8 cellular contexts compared by ENCODE assay signal in genomic region chr16:3059041-3059722, GRCh38. TPM values are rescaled to one million over a fixed set of nuclear protein-coding genes. Genes with fewer than 3 reads are reported as not detected.
DNase-seq lines count a peak whose midpoint lies in the region; FAIRE-seq and TF ChIP-seq lines count a peak whose summit lies in the region.

No MANE protein-coding gene starts in this region.

- H3K4me1 ChIP-seq in H9 (ENCODE audit: insufficient read depth, low read length) (no peaks in the 10 kb centered on the region), MM.1S (ENCODE audit: low read length) (peaks cover 3% of the 10 kb centered on the region; the same call in 1 of the 2 replicates), astrocyte (ENCODE audit: insufficient read depth, low read length) (peaks cover 10% of the 10 kb centered on the region), hepatocyte (ENCODE audit: insufficient read depth) (peaks cover 9% of the 10 kb centered on the region)

- H3K9me3 Mint-ChIP-seq in H9: no peaks in the 10 kb centered on the region; a peak in 2 of 5 replicates
- peaks cover 4% of the 10 kb centered on the region for H3K9me3 Mint-ChIP-seq in T-helper 2 cell treated with Interferon-gamma antibody and Interleukin-4, amounts not matched to agents 5 μg/mL and 100 μg/mL, for 36 hours
- H3K9me3 Mint-ChIP-seq in astrocyte (ENCODE audit: unreplicated experiment): peaks cover 3% of the 10 kb centered on the region

- H3K36me3 Mint-ChIP-seq in H9 (ENCODE audit: insufficient read depth in 1 of 3, low read depth in 3 of 3): peaks cover 6 to 16% (median 9%) of the 10 kb centered on the region in 3 experiments; a peak in 6 of 7 replicates
- peaks cover 54% of the 10 kb centered on the region for H3K36me3 Mint-ChIP-seq in T-helper 2 cell treated with Interferon-gamma antibody and Interleukin-4, amounts not matched to agents 5 μg/mL and 100 μg/mL, for 36 hours (ENCODE audit: low read depth)
- H3K36me3 Mint-ChIP-seq in astrocyte (ENCODE audit: low read depth, unreplicated experiment): peaks cover 10% of the 10 kb centered on the region

- H3K9me3 ChIP-seq in H9 (ENCODE audit: control insufficient read depth, low read depth, low read length) (no peaks in the 10 kb centered on the region), MM.1S (replicated peaks; ENCODE audit: insufficient read depth, low read length) (no peaks in the 10 kb centered on the region), astrocyte (ENCODE audit: insufficient read depth, low read depth, low read length) (no peaks in the 10 kb centered on the region), hepatocyte (ENCODE audit: low read depth) (no peaks in the 10 kb centered on the region)

- no peaks in the 10 kb centered on the region for H3K27me3 ChIP-seq in H9 (ENCODE audit: insufficient read depth, low read length)
- peaks cover 73% of the 10 kb centered on the region for H3K27me3 ChIP-seq in MM.1S (replicated peaks; ENCODE audit: insufficient read depth, low read length)
- peaks cover 2% of the 10 kb centered on the region for H3K27me3 ChIP-seq in astrocyte (ENCODE audit: insufficient read depth, low read length)
- no peaks in the 10 kb centered on the region for H3K27me3 ChIP-seq in hepatocyte

- H2BK15ac ChIP-seq in H9 (ENCODE audit: low read depth, low read length): no peak overlapping the region

- H3K23me2 ChIP-seq in H9 (ENCODE audit: insufficient read length, low read depth, low read length, poor library complexity, severe bottlenecking): peaks cover 14% of the 10 kb centered on the region

- H3K14ac ChIP-seq in H9 (ENCODE audit: insufficient read depth, low read length): peak overlapping the region; percentile 7; the same call in 1 of the 2 replicates

- no peak overlapping the region for H3K9ac ChIP-seq in H9 (ENCODE audit: extremely low read depth, insufficient read length, low read length)
- H3K9ac ChIP-seq in MM.1S (ENCODE audit: low read length): peak overlapping the region; percentile 84
- peak overlapping the region; percentile 85 for H3K9ac ChIP-seq in astrocyte (ENCODE audit: low read length)

- no peak overlapping the region for H3T11ph ChIP-seq in H9 (ENCODE audit: low read length)

- H4K8ac ChIP-seq in H9 (replicated peaks; ENCODE audit: insufficient read length, low read depth, low read length): no peak overlapping the region

- H3K4me3 ChIP-seq in MM.1S (ENCODE audit: low read length) (peak overlapping the region; percentile 96), astrocyte (ENCODE audit: insufficient read depth, low read depth, low read length) (peak overlapping the region; percentile 73), hepatocyte (peak overlapping the region; percentile 88), retinal pigment epithelial cell (ENCODE audit: low read length) (peak overlapping the region; percentile 69)

- H2BK120ac ChIP-seq in H9 (ENCODE audit: low read depth, low read length, poor library complexity, severe bottlenecking): no peak overlapping the region

- TF ChIP-seq CTCF in H9 (conservative IDR thresholded peaks at IDR 0.05) (peak; percentile 92), MM.1S (IDR thresholded peaks at IDR 0.05; ENCODE audit: low read length) (peak; percentile 79), astrocyte (IDR thresholded peaks at IDR 0.05; ENCODE audit: insufficient read depth, low read depth, low read length) (peak; percentile 36), hepatocyte (IDR thresholded peaks at IDR 0.05; ENCODE audit: poor library complexity) (peak; percentile 87), retinal pigment epithelial cell (conservative IDR thresholded peaks at IDR 0.05; ENCODE audit: low read depth, low read length) (peak; percentile 54)

- DNase-seq in GM04503 (ENCODE audit: low read depth) (peak; percentile 50), H9 (peak; percentile 92), MM.1S (peak; percentile 79), astrocyte (ENCODE audit: low read depth) (peak; percentile 62), hepatocyte (ENCODE audit: low spot score) (peak; percentile 97), retinal pigment epithelial cell (ENCODE audit: low read depth) (peak; percentile 24), NCI-H526 treated with DMSO at 0.1 percent for 48 hours (lab: John Stamatoyannopoulos, UW) (no peak)
- peak; percentile 88 for DNase-seq in T-helper 2 cell treated with Interferon-gamma antibody and Interleukin-4, amounts not matched to agents 5 μg/mL and 100 μg/mL, for 36 hours (ENCODE audit: low spot score)

- H2BK5ac ChIP-seq in H9 (ENCODE audit: insufficient read length, low read length): no peak overlapping the region

- H4K20me1 ChIP-seq in H9 (ENCODE audit: control insufficient read depth, insufficient read depth, insufficient read length) (no peaks in the 10 kb centered on the region), MM.1S (ENCODE audit: insufficient read depth, low read length) (no peaks in the 10 kb centered on the region), astrocyte (ENCODE audit: insufficient read depth, low read length) (no peaks in the 10 kb centered on the region), hepatocyte (ENCODE audit: insufficient read depth, poor library complexity, severe bottlenecking) (no peaks in the 10 kb centered on the region)

- WGBS in H9 (ENCODE audit: extremely low coverage, insufficient read length, low lambda C conversion rate): no CpG with 5 or more reads among the region's 67 CpGs
- under 1% methylated on average over 35 of the region's 67 CpGs for WGBS in hepatocyte (ENCODE audit: low lambda C conversion rate, missing lambda C conversion rate)

- H3K27ac ChIP-seq in H9 (ENCODE audit: insufficient read length, low read depth, low read length) (no peak overlapping the region), MM.1S (ENCODE audit: low read length) (no peak overlapping the region), astrocyte (ENCODE audit: low read depth, low read length) (peak overlapping the region; percentile 50), hepatocyte (peak overlapping the region; percentile 87)

- H4K5ac ChIP-seq in H9 (ENCODE audit: insufficient read length, low read depth, low read length): no peak overlapping the region

- H3K4ac ChIP-seq in H9 (ENCODE audit: low read depth, low read length): no peak overlapping the region

- H3K79me2 ChIP-seq in H9 (ENCODE audit: insufficient read depth, low read length): no peaks in the 10 kb centered on the region
- H3K79me2 ChIP-seq in MM.1S (ENCODE audit: low read length): no peaks in the 10 kb centered on the region
- no peaks in the 10 kb centered on the region for H3K79me2 ChIP-seq in astrocyte (ENCODE audit: insufficient read depth, low read length)
- H3K79me2 ChIP-seq in hepatocyte: no peaks in the 10 kb centered on the region

- H2BK20ac ChIP-seq in H9 (ENCODE audit: low read depth, low read length, poor library complexity, severe bottlenecking): no peak overlapping the region

- H3K4me1 Mint-ChIP-seq in H9: peaks cover 28 to 39% of the 10 kb centered on the region in 2 experiments
- peaks cover 53% of the 10 kb centered on the region for H3K4me1 Mint-ChIP-seq in T-helper 2 cell treated with Interferon-gamma antibody and Interleukin-4, amounts not matched to agents 5 μg/mL and 100 μg/mL, for 36 hours (ENCODE audit: low read depth)
- H3K4me1 Mint-ChIP-seq in astrocyte (ENCODE audit: low read depth, unreplicated experiment): no peaks in the 10 kb centered on the region

- H3K36me3 ChIP-seq in MM.1S (replicated peaks; ENCODE audit: insufficient read depth, low read length) (no peaks in the 10 kb centered on the region), astrocyte (ENCODE audit: insufficient read depth, low read length) (no peaks in the 10 kb centered on the region), hepatocyte (replicated peaks; ENCODE audit: insufficient read depth, low read depth) (no peaks in the 10 kb centered on the region)

- H3K27me3 Mint-ChIP-seq in H9 (ENCODE audit: low read depth) (peaks cover 32% of the 10 kb centered on the region), astrocyte (ENCODE audit: low read depth, unreplicated experiment) (peaks cover 6% of the 10 kb centered on the region)
- H3K27me3 Mint-ChIP-seq in T-helper 2 cell treated with Interferon-gamma antibody and Interleukin-4, amounts not matched to agents 5 μg/mL and 100 μg/mL, for 36 hours (ENCODE audit: low read depth): no peaks in the 10 kb centered on the region

- no peak overlapping the region for H2AK5ac ChIP-seq in H9 (ENCODE audit: insufficient read length, low read length)

- no peaks in the 10 kb centered on the region for H3F3A ChIP-seq in MM.1S (ENCODE audit: insufficient read depth, low read length)

- FAIRE-seq in astrocyte (lab: Jason Lieb, UNC): no peak

- H2AFZ ChIP-seq in H9 (ENCODE audit: low read length): no peak overlapping the region
- peak overlapping the region; percentile 98 for H2AFZ ChIP-seq in MM.1S (ENCODE audit: low read length)
- peak overlapping the region; percentile 96 for H2AFZ ChIP-seq in astrocyte (ENCODE audit: low read depth, low read length)
- peak overlapping the region; percentile 89 for H2AFZ ChIP-seq in hepatocyte

- H4K91ac ChIP-seq in H9 (ENCODE audit: insufficient read length, low read depth, low read length): no peak overlapping the region

- no peak overlapping the region for H3K23ac ChIP-seq in H9 (ENCODE audit: insufficient read length, low read depth, low read length)

- no peaks in the 10 kb centered on the region for H3K9me2 ChIP-seq in MM.1S (replicated peaks; ENCODE audit: insufficient read depth, low read length)
- no peaks in the 10 kb centered on the region for H3K9me2 ChIP-seq in hepatocyte (replicated peaks; ENCODE audit: insufficient read depth)

- no peaks in the 10 kb centered on the region for H3K79me1 ChIP-seq in H9 (ENCODE audit: insufficient read depth, low read depth, low read length, poor library complexity, severe bottlenecking)

- no peak overlapping the region for H3K56ac ChIP-seq in H9 (ENCODE audit: insufficient read length, low read depth, low read length)

- no peak overlapping the region for H2BK12ac ChIP-seq in H9 (ENCODE audit: insufficient read length, low read depth, low read length)

- peak overlapping the region in 2 of 3 experiments; percentile 53 to 61; a peak in 2 of 7 replicates for H3K27ac Mint-ChIP-seq in H9
- H3K27ac Mint-ChIP-seq in T-helper 2 cell treated with Interferon-gamma antibody and Interleukin-4, amounts not matched to agents 5 μg/mL and 100 μg/mL, for 36 hours: peak overlapping the region; percentile 93
- no peak overlapping the region for H3K27ac Mint-ChIP-seq in astrocyte (ENCODE audit: unreplicated experiment)

- peak overlapping the region; percentile 1 for H3K18ac ChIP-seq in H9 (ENCODE audit: insufficient read length, low read depth, low read length)

- peak overlapping the region; percentile 58 for H3K4me2 ChIP-seq in H9 (ENCODE audit: insufficient read depth, insufficient read length, low read length)
- H3K4me2 ChIP-seq in MM.1S (ENCODE audit: low read depth, low read length): peak overlapping the region; percentile 99
- peak overlapping the region; percentile 93 for H3K4me2 ChIP-seq in astrocyte (ENCODE audit: low read length)
- H3K4me2 ChIP-seq in hepatocyte: peak overlapping the region; percentile 99

- H3K4me3 Mint-ChIP-seq in H9: peak overlapping the region; percentile 75 to 83
- H3K4me3 Mint-ChIP-seq in T-helper 2 cell treated with Interferon-gamma antibody and Interleukin-4, amounts not matched to agents 5 μg/mL and 100 μg/mL, for 36 hours: peak overlapping the region; percentile 91
- peak overlapping the region; percentile 86 for H3K4me3 Mint-ChIP-seq in astrocyte (ENCODE audit: unreplicated experiment)

RNA-seq across cellular contexts. Expression of gene IL32, which starts 6.3 kb away (rescaled TPM):
- total RNA-seq in H9 (2021) (2.0 and 2.6 TPM in 2 replicates), astrocyte (27.8 and 43.8 TPM in 2 replicates), hepatocyte (82.0 and 110 TPM in 2 replicates)
- 124 and 131 TPM in 2 replicates for polyA plus RNA-seq in hepatocyte

RNA-seq across cellular contexts. Expression of gene MMP25, which starts 12.8 kb away (rescaled TPM):
- total RNA-seq in H9 (2021) (13.5 and 14.2 TPM in 2 replicates), astrocyte (0.89 and 1.3 TPM in 2 replicates), hepatocyte (0.60 TPM in 1 of 2 replicates, not detected in the other)
- polyA plus RNA-seq in hepatocyte: 6.3 and 8.7 TPM in 2 replicates

RNA-seq across cellular contexts. Expression of gene BICDL2, which starts 22.4 kb away (rescaled TPM):
- 13.5 TPM in 2 replicates for total RNA-seq in H9 (2021)
- 0.16 TPM in 1 of 2 replicates, not detected in the other for total RNA-seq in astrocyte
- total RNA-seq in hepatocyte: 10.0 and 12.3 TPM in 2 replicates
- polyA plus RNA-seq in hepatocyte: 11.8 and 12.8 TPM in 2 replicates

RNA-seq across cellular contexts. Expression of gene THOC6, which starts 35.3 kb away (rescaled TPM):
- total RNA-seq in H9 (2021): 65.7 and 68.2 TPM in 2 replicates
- total RNA-seq in astrocyte: 17.4 and 22.3 TPM in 2 replicates
- 35.6 and 41.2 TPM in 2 replicates for total RNA-seq in hepatocyte
- 79.4 and 86.2 TPM in 2 replicates for polyA plus RNA-seq in hepatocyte

RNA-seq across cellular contexts. Expression of gene HCFC1R1, which starts 35.4 kb away (rescaled TPM):
- total RNA-seq in H9 (2021): 61.1 and 61.3 TPM in 2 replicates
- 47.0 and 71.6 TPM in 2 replicates for total RNA-seq in astrocyte
- total RNA-seq in hepatocyte: 19.7 and 35.7 TPM in 2 replicates
- polyA plus RNA-seq in hepatocyte: 158 and 201 TPM in 2 replicates

Comparison
In these comparisons a context has a peak if more than half of its experiments do, and no peak if none do; other contexts are left out.
1. H3K27ac ChIP-seq: peak in astrocyte (single experiment) and hepatocyte (single experiment); none in H9 (single experiment) and MM.1S (single experiment).
2. CTCF ChIP-seq: peak in every context shown above with its lines; median percentile 92 in H9; 87 in hepatocyte; 79 in MM.1S; 54 in retinal pigment epithelial cell; 36 in astrocyte.
3. Peak in every context shown above with its lines, with median percentiles within 50 percentile points of each other: H3K4me2 ChIP-seq, H3K4me3 Mint-ChIP-seq and H3K4me3 ChIP-seq.